8 cellular contexts compared by ENCODE assay signal in the genomic region with DNA sequence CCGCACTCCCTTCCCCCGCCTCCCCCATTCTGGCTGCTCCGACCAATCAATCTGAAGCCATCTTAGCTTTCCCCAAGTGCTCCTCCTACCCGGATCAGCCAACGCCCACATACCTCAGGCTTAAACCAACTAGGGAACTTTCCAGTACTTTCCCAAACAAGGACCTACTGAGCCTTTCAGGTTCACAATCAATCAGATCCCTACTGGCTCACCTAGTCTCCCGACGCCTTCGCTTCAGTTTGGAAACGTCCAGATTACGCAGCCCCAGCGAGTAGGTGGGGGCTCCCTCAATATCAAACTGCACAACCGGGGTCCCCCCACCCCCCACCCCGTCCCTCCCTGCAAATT. TPM values are rescaled to one million over a fixed set of nuclear protein-coding genes. Genes with fewer than 3 reads are reported as not detected.
DNase-seq lines count a peak whose midpoint lies in the region; ATAC-seq and TF ChIP-seq lines count a peak whose summit lies in the region.

No MANE protein-coding gene starts in this region.

- peaks cover 9% of the 10 kb centered on the region for H3K4me1 ChIP-seq in iPS-18a (ENCODE audit: control insufficient read depth, low read depth, low read length)

- H3K27me3 ChIP-seq in iPS-18a (ENCODE audit: control insufficient read depth, insufficient read depth, low read length): no peaks in the 10 kb centered on the region

- H3K27ac ChIP-seq in iPS-18a (ENCODE audit: low read length): peak overlapping the region; percentile 94

- no peaks in the 10 kb centered on the region for H3K36me3 ChIP-seq in iPS-18a (ENCODE audit: control insufficient read depth, low read depth, low read length)

- H3K4me3 ChIP-seq in WI38 (ENCODE audit: low read depth, low read length): peak overlapping the region; percentile 72
- H3K4me3 ChIP-seq in iPS-18a (ENCODE audit: low read length): peak overlapping the region; percentile 77
- H3K4me3 ChIP-seq in retinal pigment epithelial cell (ENCODE audit: low read length): peak overlapping the region; percentile 58

- TF ChIP-seq CTCF in GM20000 (IDR thresholded peaks at IDR 0.05; ENCODE audit: extremely low read depth, missing control alignments) (no peak), WI38 (IDR thresholded peaks at IDR 0.05; ENCODE audit: low read depth, low read length) (no peak), retinal pigment epithelial cell (conservative IDR thresholded peaks at IDR 0.05; ENCODE audit: low read depth, low read length) (no peak)

- no peak for ATAC-seq in HG03175 (IDR thresholded peaks at IDR 0.05; ENCODE audit: unreplicated experiment)

- no peaks in the 10 kb centered on the region for H3K9me3 ChIP-seq in iPS-18a (ENCODE audit: control insufficient read depth, low read depth, low read length)

- peak overlapping the region; percentile 82 for H3K9ac ChIP-seq in iPS-18a (ENCODE audit: low read length)

- DNase-seq in A172 (ENCODE audit: low spot score): peak; percentile 76
- DNase-seq in GM20000 (ENCODE audit: low spot score): peak; percentile 78
- DNase-seq in NCI-H2081 treated with DMSO at 0.1 percent for 48 hours (lab: John Stamatoyannopoulos, UW): peak; percentile 69
- DNase-seq in central memory CD4-positive, alpha-beta T cell: peak; percentile 66
- DNase-seq in retinal pigment epithelial cell (ENCODE audit: low read depth): peak; percentile 97

RNA-seq across cellular contexts. Expression of a gene that starts 0.4 kb away (rescaled TPM):
- total RNA-seq in A172 (2014; rRNA removed; shearing (Covaris generic)): 1.4 and 3.0 TPM in 2 replicates

RNA-seq across cellular contexts. Expression of a gene that starts 0.7 kb away (rescaled TPM):
- 1.2 and 4.1 TPM in 2 replicates for total RNA-seq in A172 (2014; rRNA removed; shearing (Covaris generic))

RNA-seq across cellular contexts. Expression of a gene that starts 7.9 kb away (rescaled TPM):
- 80.4 and 88.0 TPM in 2 replicates for total RNA-seq in A172 (2014; rRNA removed; shearing (Covaris generic))

RNA-seq across cellular contexts. Expression of a gene that starts 12.9 kb away (rescaled TPM):
- total RNA-seq in A172 (2014; rRNA removed; shearing (Covaris generic)): 312 and 358 TPM in 2 replicates

RNA-seq across cellular contexts. Expression of a gene that starts 19.1 kb away (rescaled TPM):
- total RNA-seq in A172 (2014; rRNA removed; shearing (Covaris generic)): 56.0 and 58.8 TPM in 2 replicates
